1 cellular context compared by ENCODE assay signal in the genomic region with DNA sequence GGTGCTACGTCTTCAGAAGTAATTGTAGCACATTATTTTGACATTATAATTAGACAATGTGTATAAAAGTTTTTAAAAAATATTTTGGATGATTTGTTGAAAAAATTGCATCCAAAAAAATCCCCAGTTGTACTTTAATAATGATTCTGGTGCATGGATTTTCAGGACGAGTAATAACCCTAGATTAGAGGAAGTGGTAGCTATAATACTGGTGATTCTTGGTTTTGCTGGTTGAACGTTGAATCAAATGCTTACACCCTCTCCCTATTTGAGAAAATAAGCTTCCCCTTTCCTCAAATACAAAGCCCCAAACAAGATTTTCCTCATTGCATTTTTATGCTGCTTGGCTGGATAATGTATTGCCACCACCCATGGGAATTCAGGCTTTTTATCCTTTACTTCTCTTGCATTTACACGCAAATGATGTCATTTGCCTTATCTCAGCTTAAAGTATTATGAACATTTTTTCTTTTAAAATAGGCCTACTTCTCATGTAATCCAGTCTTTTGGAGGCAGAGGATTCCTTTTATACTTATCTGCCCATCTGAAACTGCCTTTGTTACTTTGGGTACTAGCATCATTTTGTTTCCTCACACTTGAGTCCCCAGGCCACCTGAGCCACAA.
TF ChIP-seq lines count a peak whose summit lies in the region.

No MANE protein-coding gene starts in this region.

TF ChIP-seq in SK-N-SH, 30 proteins besides CTCF, POLR2A, EP300 and RAD21 (continued from another document):
- TF ChIP-seq TAF1 (IDR thresholded peaks at IDR 0.05; ENCODE audit: borderline replicate concordance, low read depth, low read length), result no peak
- TF ChIP-seq NRF1 (IDR thresholded peaks at IDR 0.05; ENCODE audit: low read depth, low read length), result no peak
- TF ChIP-seq, protein P1, sequence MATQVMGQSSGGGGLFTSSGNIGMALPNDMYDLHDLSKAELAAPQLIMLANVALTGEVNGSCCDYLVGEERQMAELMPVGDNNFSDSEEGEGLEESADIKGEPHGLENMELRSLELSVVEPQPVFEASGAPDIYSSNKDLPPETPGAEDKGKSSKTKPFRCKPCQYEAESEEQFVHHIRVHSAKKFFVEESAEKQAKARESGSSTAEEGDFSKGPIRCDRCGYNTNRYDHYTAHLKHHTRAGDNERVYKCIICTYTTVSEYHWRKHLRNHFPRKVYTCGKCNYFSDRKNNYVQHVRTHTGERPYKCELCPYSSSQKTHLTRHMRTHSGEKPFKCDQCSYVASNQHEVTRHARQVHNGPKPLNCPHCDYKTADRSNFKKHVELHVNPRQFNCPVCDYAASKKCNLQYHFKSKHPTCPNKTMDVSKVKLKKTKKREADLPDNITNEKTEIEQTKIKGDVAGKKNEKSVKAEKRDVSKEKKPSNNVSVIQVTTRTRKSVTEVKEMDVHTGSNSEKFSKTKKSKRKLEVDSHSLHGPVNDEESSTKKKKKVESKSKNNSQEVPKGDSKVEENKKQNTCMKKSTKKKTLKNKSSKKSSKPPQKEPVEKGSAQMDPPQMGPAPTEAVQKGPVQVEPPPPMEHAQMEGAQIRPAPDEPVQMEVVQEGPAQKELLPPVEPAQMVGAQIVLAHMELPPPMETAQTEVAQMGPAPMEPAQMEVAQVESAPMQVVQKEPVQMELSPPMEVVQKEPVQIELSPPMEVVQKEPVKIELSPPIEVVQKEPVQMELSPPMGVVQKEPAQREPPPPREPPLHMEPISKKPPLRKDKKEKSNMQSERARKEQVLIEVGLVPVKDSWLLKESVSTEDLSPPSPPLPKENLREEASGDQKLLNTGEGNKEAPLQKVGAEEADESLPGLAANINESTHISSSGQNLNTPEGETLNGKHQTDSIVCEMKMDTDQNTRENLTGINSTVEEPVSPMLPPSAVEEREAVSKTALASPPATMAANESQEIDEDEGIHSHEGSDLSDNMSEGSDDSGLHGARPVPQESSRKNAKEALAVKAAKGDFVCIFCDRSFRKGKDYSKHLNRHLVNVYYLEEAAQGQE (IDR thresholded peaks at IDR 0.05; ENCODE audit: low read depth, low read length), result no peak
- no peak for TF ChIP-seq ELF1 (IDR thresholded peaks at IDR 0.05)
- TF ChIP-seq, protein P2, sequence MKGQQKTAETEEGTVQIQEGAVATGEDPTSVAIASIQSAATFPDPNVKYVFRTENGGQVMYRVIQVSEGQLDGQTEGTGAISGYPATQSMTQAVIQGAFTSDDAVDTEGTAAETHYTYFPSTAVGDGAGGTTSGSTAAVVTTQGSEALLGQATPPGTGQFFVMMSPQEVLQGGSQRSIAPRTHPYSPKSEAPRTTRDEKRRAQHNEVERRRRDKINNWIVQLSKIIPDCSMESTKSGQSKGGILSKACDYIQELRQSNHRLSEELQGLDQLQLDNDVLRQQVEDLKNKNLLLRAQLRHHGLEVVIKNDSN (IDR thresholded peaks at IDR 0.05; ENCODE audit: borderline replicate concordance, low read depth), result no peak
- TF ChIP-seq RCOR1 (IDR thresholded peaks at IDR 0.05; ENCODE audit: low read length), result no peak
- TF ChIP-seq, protein P3, sequence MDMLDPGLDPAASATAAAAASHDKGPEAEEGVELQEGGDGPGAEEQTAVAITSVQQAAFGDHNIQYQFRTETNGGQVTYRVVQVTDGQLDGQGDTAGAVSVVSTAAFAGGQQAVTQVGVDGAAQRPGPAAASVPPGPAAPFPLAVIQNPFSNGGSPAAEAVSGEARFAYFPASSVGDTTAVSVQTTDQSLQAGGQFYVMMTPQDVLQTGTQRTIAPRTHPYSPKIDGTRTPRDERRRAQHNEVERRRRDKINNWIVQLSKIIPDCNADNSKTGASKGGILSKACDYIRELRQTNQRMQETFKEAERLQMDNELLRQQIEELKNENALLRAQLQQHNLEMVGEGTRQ (IDR thresholded peaks at IDR 0.05; ENCODE audit: borderline replicate concordance, low read depth, low read length), result no peak
